ENCODE assay signal across 8 cellular contexts in genomic region chr13:30132623-30133553, GRCh38.
DNase-seq lines count a peak whose midpoint lies in the region; ATAC-seq and TF ChIP-seq lines count a peak whose summit lies in the region.

No MANE protein-coding gene starts in this region.

- H3K79me2 ChIP-seq in mammary epithelial cell (ENCODE audit: insufficient read depth, low read length): no peaks in the 10 kb centered on the region

- H3K27ac Mint-ChIP-seq in WTC11: no peak overlapping the region; the same call in 1 of the 2 replicates

- H3K4me1 Mint-ChIP-seq in WTC11: peaks cover 6% of the 10 kb centered on the region; the same call in 1 of the 2 replicates

- no peak overlapping the region for H3K27ac ChIP-seq in mammary epithelial cell (ENCODE audit: insufficient read depth, low read depth, low read length)

- ATAC-seq in GM18868 (IDR thresholded peaks at IDR 0.05; ENCODE audit: unreplicated experiment) (peak; percentile 96), HG03135 (IDR thresholded peaks at IDR 0.05; ENCODE audit: unreplicated experiment) (peak; percentile 92), WTC11 (peak; percentile 98)

- no peaks in the 10 kb centered on the region for H3K36me3 ChIP-seq in mammary epithelial cell (ENCODE audit: insufficient read depth, low read length)

- H3K4me1 ChIP-seq in mammary epithelial cell (ENCODE audit: insufficient read depth, low read length): peaks cover 3% of the 10 kb centered on the region

- intact Hi-C loops in mammary epithelial cell (cut with micrococcal nuclease): loop anchor here (1.0 to 5.0 kb wide), 9 partner anchors 25 to 909 kb away; no protein-coding TSS in a partner anchor

- H2AFZ ChIP-seq in mammary epithelial cell (ENCODE audit: low read depth, low read length): peak overlapping the region; percentile 9

- peak; percentile 67 for DNase-seq in AG09309 (ENCODE audit: low read depth)
- DNase-seq in NCI-H446 (lab: John Stamatoyannopoulos, UW): peak; percentile 55 to 80
- peak; percentile 99 for DNase-seq in WTC11 (ENCODE audit: low spot score)
- DNase-seq in mammary epithelial cell: peak; percentile 74
- peak; percentile 99 for DNase-seq in islet precursor cell
- peak; percentile 94 to 97 for DNase-seq in stimulated activated CD4-positive, alpha-beta T cell treated with anti-CD3 and anti-CD28 coated beads, Interleukin-15, amount 100 ng/mL, for 48 hours (ENCODE audit: low read depth in 2 of 2)

- H3K4me2 ChIP-seq in mammary epithelial cell (ENCODE audit: insufficient read depth, low read depth, low read length): no peak overlapping the region

- H3K27me3 Mint-ChIP-seq in WTC11 (ENCODE audit: low read depth): peaks cover 4% of the 10 kb centered on the region

- no peak overlapping the region for H3K9ac ChIP-seq in mammary epithelial cell (ENCODE audit: insufficient read depth, low read length)

- in situ Hi-C loops in mammary epithelial cell (cut with MboI; ENCODE audit: low sequenced_read_pairs in 2 of 2): loop anchor here (25.0 kb wide), 3 partner anchors 304 to 904 kb away; partner anchors contain the start of gene HMGB1 (in 1 of the 2)

- CTCF ChIA-PET in WTC11 (lab: Charles Lee) (interaction anchor here (0.5 to 5.3 kb wide), 98 partner anchors 10 to 912 kb away, joined by 3 to 69 read pairs (median 4); partner anchors contain the start of genes KATNAL1 and UBE2L5), mammary epithelial cell (lab: Charles Lee; ENCODE audit: low non-redundant PET) (interaction anchor here (0.5 to 1.5 kb wide), 4 partner anchors 10 to 261 kb away, joined by 3 to 11 read pairs (median 8); no protein-coding TSS in a partner anchor)

- no peaks in the 10 kb centered on the region for H4K20me1 ChIP-seq in mammary epithelial cell (ENCODE audit: insufficient read depth, low read length)

- no TSS peak for BruUV-seq in mammary epithelial cell (replicated peaks; lab: Mats Ljungman, UMichigan)

- no peaks in the 10 kb centered on the region for H3K27me3 ChIP-seq in mammary epithelial cell (ENCODE audit: insufficient read depth, low read length)

- TF ChIP-seq CTCF in AG09309 (IDR thresholded peaks at IDR 0.05; ENCODE audit: control insufficient read depth, insufficient read depth, low read depth, low read length, missing control alignments) (peak; percentile 94), WTC11 (IDR thresholded peaks at IDR 0.05) (peak; percentile 96), mammary epithelial cell (conservative IDR thresholded peaks at IDR 0.05 in 1 of 2, IDR thresholded peaks at IDR 0.05 in 1 of 2; ENCODE audit: extremely low read depth in 1 of 2, insufficient read depth in 1 of 2, low read depth in 1 of 2, low read length in 2 of 2) (peak; percentile 63 to 89)

- no peak overlapping the region for H3K4me3 Mint-ChIP-seq in WTC11

- dilution Hi-C loops in mammary epithelial cell (cut with HindIII; ENCODE audit: low sequenced_read_pairs): no loop called here

- 70% methylated on average over 21 of the region's 39 CpGs for WGBS in mammary epithelial cell (ENCODE audit: low coverage, missing lambda C conversion rate)

- H3K4me3 ChIP-seq in AG09309 (ENCODE audit: control insufficient read depth, low read depth, low read length): no peak overlapping the region
- no peak overlapping the region for H3K4me3 ChIP-seq in mammary epithelial cell (replicated peaks in 1 of 3; ENCODE audit: insufficient read depth in 1 of 3, low read depth in 2 of 3, low read length in 3 of 3)

- no peaks in the 10 kb centered on the region for H3K36me3 Mint-ChIP-seq in WTC11

- H3K9me3 ChIP-seq in mammary epithelial cell (replicated peaks; ENCODE audit: insufficient read depth, low read length): no peaks in the 10 kb centered on the region

- POLR2A ChIA-PET in WTC11 (lab: Charles Lee): interaction anchor here (0.6 to 1.2 kb wide), 5 partner anchors 264 to 744 kb away, joined by 3 to 5 read pairs (median 3); partner anchors contain the start of gene UBE2L5

- no peaks in the 10 kb centered on the region for H3K9me3 Mint-ChIP-seq in WTC11

TF ChIP-seq in WTC11, 78 proteins besides CTCF, POLR2A, EP300 and RAD21:
- TF ChIP-seq MAX (CRISPR knock-in tag; IDR thresholded peaks at IDR 0.05) (peak; percentile 91), USF2 (CRISPR knock-in tag; IDR thresholded peaks at IDR 0.05) (no peak)
